Comparison of ENCODE assay signal across 12 cellular contexts in the genomic region with DNA sequence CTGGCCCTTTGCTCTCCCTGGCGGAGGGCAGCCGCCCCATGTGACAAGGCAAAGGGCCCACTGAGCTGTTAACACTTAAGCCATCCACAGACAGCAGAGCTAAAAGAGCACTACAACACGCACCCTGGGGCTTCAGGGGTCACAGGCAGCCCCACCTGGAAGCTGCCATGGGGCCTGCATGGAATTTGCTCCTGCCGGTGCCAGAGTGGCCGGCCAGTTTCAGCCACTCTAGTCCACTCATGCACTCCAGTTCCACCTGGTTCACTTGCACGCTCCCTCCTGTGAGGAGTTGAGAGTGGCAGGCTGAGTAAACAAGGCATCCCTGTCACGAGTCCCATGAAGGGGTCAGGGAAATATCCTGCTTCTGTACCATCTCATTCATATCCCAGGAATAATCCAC. TPM values are rescaled to one million over a fixed set of nuclear protein-coding genes. Genes with fewer than 3 reads are reported as not detected.
A peak's percentile ranks its signal among the peaks of the same experiment; 100 is the strongest.
DNase-seq lines count a peak whose midpoint lies in the region; ATAC-seq lines count a peak whose summit lies in the region.
"Had no signal": no experiment of that assay in that cellular context is flagged by ENCODE, and none has a peak within 500 bp of the region (broad histone marks: within the 10 kb centered on the region; RNA-seq: fewer than 3 reads in every experiment).

No MANE protein-coding gene starts in this region.

- peak; percentile 20 for ATAC-seq in left ventricle myocardium superior
- no peak for ATAC-seq in Right ventricle myocardium inferior
- ATAC-seq in GM18868 (IDR thresholded peaks at IDR 0.05; ENCODE audit: unreplicated experiment) = no peak
- ATAC-seq: CD8-positive, alpha-beta T cell; HCT116 had no signal

- DNase-seq in DMS53 (lab: John Stamatoyannopoulos, UW) = peak; percentile 52
- DNase-seq in DMS53 treated with DMSO at 0.1 percent for 48 hours (lab: John Stamatoyannopoulos, UW; ENCODE audit: unreplicated experiment) = no peak
- DNase-seq in left ventricle myocardium superior = no peak
- DNase-seq in Right ventricle myocardium inferior (ENCODE audit: missing footprints) = no peak
- peak; percentile 76 for DNase-seq in mesenteric fat pad (ENCODE audit: low spot score)
- DNase-seq in posterior vena cava (ENCODE audit: low spot score) = no peak
- DNase-seq: COR-L47, DMS153, GF-D8 had no signal

- intact Hi-C loops in left ventricle myocardium superior (cut with micrococcal nuclease) (loop anchor here (10.0 kb wide), 2 partner anchors 55 to 335 kb away; partner anchors contain the start of gene RIMS3), Right ventricle myocardium inferior (cut with DNase I) (loop anchor here (5.0 kb wide), 2 partner anchors 57 to 342 kb away; partner anchors contain the start of gene RIMS3), posterior vena cava (cut with DNase I) (loop anchor here in 1 of 2 donors (10.0 kb wide), 1 partner anchor 345 kb away; no protein-coding TSS in a partner anchor)

RNA-seq across cellular contexts. Expression of gene RIMS3, which starts 55.3 kb away (rescaled TPM):
- total RNA-seq in left ventricle myocardium superior (0.92 TPM), Right ventricle myocardium inferior (1.6 TPM), mesenteric fat pad (1.2 TPM), posterior vena cava (10 to 100 TPM in 1 of 2 donors, 1 to 10 TPM in 1; 8.2 to 11.2 TPM)

Comparison
In these comparisons a context has a peak if more than half of its experiments do, and no peak if none do; other contexts are left out.
1. DNase-seq: peak in DMS53 (single experiment) and mesenteric fat pad (single experiment); none in DMS53 treated with DMSO at 0.1 percent for 48 hours (single experiment), left ventricle myocardium superior (single experiment), Right ventricle myocardium inferior (single experiment) and posterior vena cava (single experiment).